Comparison of ENCODE assay signal across 8 cellular contexts in the genomic region with DNA sequence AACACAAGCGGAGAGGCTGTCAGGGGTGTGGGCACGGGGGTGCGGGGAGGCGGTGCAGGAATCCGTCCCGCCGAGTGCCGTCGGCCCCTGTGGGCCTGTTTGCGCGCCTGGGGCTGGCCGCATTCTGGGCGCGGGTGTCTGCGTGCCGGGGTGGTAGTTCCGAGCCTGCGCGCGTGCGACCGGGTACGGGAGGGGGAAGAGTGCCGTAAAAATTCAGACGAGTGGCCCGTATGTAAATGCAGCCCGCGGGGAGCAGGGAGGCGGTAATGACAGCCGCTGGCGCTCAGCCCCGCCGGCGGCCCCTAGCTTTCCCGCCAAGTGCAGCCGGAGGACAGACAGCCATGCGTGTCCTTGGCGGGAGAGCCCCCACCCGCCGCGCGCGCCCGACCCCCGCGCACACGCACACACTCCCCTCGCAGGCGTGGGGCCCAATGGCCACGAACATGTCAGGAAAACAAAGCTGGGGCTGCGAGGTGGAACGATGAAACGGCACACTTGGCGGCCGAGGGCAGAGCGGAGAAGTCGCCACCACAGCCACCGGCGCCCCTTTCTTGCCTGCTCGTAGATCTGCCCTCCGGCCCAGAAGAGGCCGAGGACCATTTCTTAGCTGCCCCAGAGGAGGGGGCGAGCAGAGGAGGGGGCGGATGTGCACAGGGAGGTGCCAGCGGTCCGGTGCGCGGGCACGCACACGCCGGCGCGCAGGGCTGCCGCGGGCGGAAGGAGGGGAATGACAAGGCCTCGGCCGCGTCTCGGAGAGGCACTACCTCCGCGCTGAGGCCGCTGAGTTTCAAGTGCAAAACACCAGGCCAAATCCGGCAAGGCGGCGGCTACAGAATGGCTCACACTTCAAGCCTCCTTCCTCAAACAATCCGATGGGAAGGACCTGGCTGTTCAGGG.
DNase-seq lines count a peak whose midpoint lies in the region; ATAC-seq and FAIRE-seq lines count a peak whose summit lies in the region.

No MANE protein-coding gene starts in this region.

- H3K4me3 ChIP-seq in mononuclear cell (ENCODE audit: low read length) = peak overlapping the region; percentile 8

- H3K9me3 ChIP-seq in mononuclear cell (ENCODE audit: low read depth, low read length) = no peaks in the 10 kb centered on the region

- DNase-seq in DMS53 treated with DMSO at 0.1 percent for 48 hours (lab: John Stamatoyannopoulos, UW; ENCODE audit: unreplicated experiment) (peak; percentile 79), RCC 7860 (ENCODE audit: low spot score) (peak; percentile 45), urothelium cell line (ENCODE audit: low spot score) (peak; percentile 46)
- DNase-seq in effector CD4-positive, alpha-beta T cell = no peak

- ATAC-seq in GM19438 (IDR thresholded peaks at IDR 0.05; ENCODE audit: low read depth, unreplicated experiment) = peak; percentile 73
- peak; percentile 71 for ATAC-seq in HG03460 (IDR thresholded peaks at IDR 0.05; ENCODE audit: unreplicated experiment)

- peaks cover 97% of the 10 kb centered on the region for H3K27me3 ChIP-seq in mononuclear cell (ENCODE audit: insufficient read depth, low read length)

- FAIRE-seq in RCC 7860 (lab: Jason Lieb, UNC) (no peak), urothelium cell line (lab: Jason Lieb, UNC) (no peak)

- peaks cover 26% of the 10 kb centered on the region for H3K4me1 ChIP-seq in mononuclear cell (ENCODE audit: insufficient read depth, low read length)

- peak overlapping the region; percentile 98 for H3K27ac ChIP-seq in cingulate gyrus (ENCODE audit: low read depth, low read length)
